ENCODE assay signal across 8 cellular contexts in genomic region chr19:12802267-12803106, GRCh38. TPM values are rescaled to one million over a fixed set of nuclear protein-coding genes. Genes with fewer than 3 reads are reported as not detected.
DNase-seq lines count a peak whose midpoint lies in the region; ATAC-seq and TF ChIP-seq lines count a peak whose summit lies in the region.

No MANE protein-coding gene starts in this region.

- H3K27me3 ChIP-seq in left lung: peaks cover 0 to 25% of the 10 kb centered on the region in 2 donors
- H3K27me3 ChIP-seq in transverse colon: no peaks in the 10 kb centered on the region

- intact Hi-C loops in left lung (cut with DNase I) (loop anchor here in 1 of 2 donors (5.0 kb wide), 1 partner anchor 35 kb away; no protein-coding TSS in a partner anchor), transverse colon (cut with DNase I; ENCODE audit: low total_unique reads) (loop anchor here (5.0 kb wide), 1 partner anchor 35 kb away; no protein-coding TSS in a partner anchor)

- TF ChIP-seq CTCF in brain (conservative IDR thresholded peaks at IDR 0.05) (no peak), left lung (IDR thresholded peaks at IDR 0.05) (no peak), transverse colon (IDR thresholded peaks at IDR 0.05) (no peak)

- H3K27me3 Mint-ChIP-seq in activated T-cell treated with anti-CD3 and anti-CD28 coated beads, Interleukin-2, amount 50 U/mL, for 24 hours: no peaks in the 10 kb centered on the region
- H3K27me3 Mint-ChIP-seq in brain: peaks cover 15% of the 10 kb centered on the region

- peak; percentile 23 for TF ChIP-seq POLR2A in transverse colon (IDR thresholded peaks at IDR 0.05)

- H3K4me3 ChIP-seq in left lung (peak overlapping the region; percentile 76 to 90), transverse colon (peak overlapping the region; percentile 36 to 84 (median 75))

- peaks cover 40% of the 10 kb centered on the region for H3K4me1 Mint-ChIP-seq in activated T-cell treated with anti-CD3 and anti-CD28 coated beads, Interleukin-2, amount 50 U/mL, for 24 hours (ENCODE audit: low read depth)
- peaks cover 41% of the 10 kb centered on the region for H3K4me1 Mint-ChIP-seq in brain

- H3K4me3 Mint-ChIP-seq in activated T-cell treated with anti-CD3 and anti-CD28 coated beads, Interleukin-2, amount 50 U/mL, for 24 hours: peak overlapping the region; percentile 91
- H3K4me3 Mint-ChIP-seq in brain: peak overlapping the region; percentile 92 to 95 (median 93)

- H3K36me3 Mint-ChIP-seq in activated T-cell treated with anti-CD3 and anti-CD28 coated beads, Interleukin-2, amount 50 U/mL, for 24 hours (ENCODE audit: low read depth): peaks cover 47% of the 10 kb centered on the region
- H3K36me3 Mint-ChIP-seq in brain: peaks cover 17% of the 10 kb centered on the region

- H3K4me1 ChIP-seq in left lung (peaks cover 22 to 42% of the 10 kb centered on the region in 2 donors), transverse colon (peaks cover 15 to 32% (median 25%) of the 10 kb centered on the region in 4 donors)

- H3K27ac Mint-ChIP-seq in activated T-cell treated with anti-CD3 and anti-CD28 coated beads, Interleukin-2, amount 50 U/mL, for 24 hours: no peak overlapping the region
- H3K27ac Mint-ChIP-seq in brain: peak overlapping the region; percentile 59 to 93 (median 84)

- WGBS in transverse colon (ENCODE audit: low coverage in 1 of 2), 2 donors: 36 to 42% methylated on average over 16 to 22 of the region's 22 CpGs

- H3K9me3 ChIP-seq in left lung: no peaks in the 10 kb centered on the region
- no peaks in the 10 kb centered on the region for H3K9me3 ChIP-seq in transverse colon

- no peak for DNase-seq in activated T-cell treated with anti-CD3 and anti-CD28 coated beads, Interleukin-2, amount 50 U/mL, for 24 hours
- no peak for DNase-seq in activated T-cell treated with anti-CD3 and anti-CD28 coated beads, Interleukin-2, amount 50 U/mL, for 1 hour
- peak in 1 of 2 donors; percentile 72 for DNase-seq in left lung
- DNase-seq in transverse colon: no peak
- no peak for DNase-seq in NCI-H1417 treated with DMSO at 0.1 percent for 48 hours (lab: John Stamatoyannopoulos, UW)
- no peak for DNase-seq in SIG-M5 (lab: John Stamatoyannopoulos, UW)

- peak overlapping the region in 1 of 2 donors; percentile 19 for H3K27ac ChIP-seq in left lung
- H3K27ac ChIP-seq in transverse colon: peak overlapping the region; percentile 80 to 88 (median 84)

- H3K9me3 Mint-ChIP-seq in activated T-cell treated with anti-CD3 and anti-CD28 coated beads, Interleukin-2, amount 50 U/mL, for 24 hours: no peaks in the 10 kb centered on the region
- no peaks in the 10 kb centered on the region for H3K9me3 Mint-ChIP-seq in brain

- peaks cover 0 to 17% of the 10 kb centered on the region in 2 donors for H3K36me3 ChIP-seq in left lung
- H3K36me3 ChIP-seq in transverse colon: no peaks in the 10 kb centered on the region

- in situ Hi-C loops in transverse colon (cut with MboI; ENCODE audit: low pct_ligation_motif_present in 1 of 4, low pct_unique_long_range_greater_than_20kb in 1 of 4, low sequenced_read_pairs in 3 of 4): no loop called here

- no peak for TF ChIP-seq EP300 in transverse colon (IDR thresholded peaks at IDR 0.05; ENCODE audit: low read depth)

- ATAC-seq in left lung (peak; percentile 3), GM21529 (IDR thresholded peaks at IDR 0.05; ENCODE audit: unreplicated experiment) (no peak)

RNA-seq across cellular contexts. Expression of gene THSD8, which starts 0.6 kb away (rescaled TPM):
- 48.0 TPM for polyA plus RNA-seq in brain (ENCODE audit: insufficient read depth, low read depth, low replicate concordance)
- total RNA-seq in left lung (1 to 10 TPM; 6.6 to 9.0 TPM), transverse colon (1 to 10 TPM in 1 of 4 donors, not detected in 3; 1.6 TPM)

RNA-seq across cellular contexts. Expression of gene PRDX2, which starts 0.9 kb away (rescaled TPM):
- 1,078 TPM for polyA plus RNA-seq in brain (ENCODE audit: insufficient read depth, low read depth, low replicate concordance)
- total RNA-seq in left lung (100 to 1,000 TPM; 186 to 217 TPM), transverse colon (100 to 1,000 TPM; 172 to 357 (median 198) TPM)

RNA-seq across cellular contexts. Expression of gene RNASEH2A, which starts 3.9 kb away (rescaled TPM):
- 119 TPM for polyA plus RNA-seq in brain (ENCODE audit: insufficient read depth, low read depth, low replicate concordance)
- 10 to 100 TPM; 10.9 to 16.6 TPM for total RNA-seq in left lung
- total RNA-seq in transverse colon: 10 to 100 TPM in 1 of 4 donors, 1 to 10 TPM in 2, not detected in 1; 2.7 to 17.5 (median 4.0) TPM

RNA-seq across cellular contexts. Expression of gene JUNB, which starts 11.2 kb away (rescaled TPM):
- polyA plus RNA-seq in brain (ENCODE audit: insufficient read depth, low read depth, low replicate concordance): 25.7 TPM
- total RNA-seq in left lung: 100 to 1,000 TPM; 131 to 135 TPM
- total RNA-seq in transverse colon: 100 to 1,000 TPM; 386 to 857 (median 664) TPM

RNA-seq across cellular contexts. Expression of gene HOOK2, which starts 27.1 kb away (rescaled TPM):
- polyA plus RNA-seq in brain (ENCODE audit: insufficient read depth, low read depth, low replicate concordance): 14.8 TPM
- total RNA-seq in left lung (10 to 100 TPM; 57.7 to 57.9 TPM), transverse colon (100 to 1,000 TPM; 138 to 387 (median 215) TPM)
